ENCODE assay signal across 9 cellular contexts in genomic region chr2:192190474-192190873, GRCh38. TPM values are rescaled to one million over a fixed set of nuclear protein-coding genes. Genes with fewer than 3 reads are reported as not detected.
DNase-seq lines count a peak whose midpoint lies in the region; TF ChIP-seq lines count a peak whose summit lies in the region.
"Had no signal": no experiment of that assay in that cellular context is flagged by ENCODE, and none has a peak within 500 bp of the region (broad histone marks: within the 10 kb centered on the region; RNA-seq: fewer than 3 reads in every experiment).

No MANE protein-coding gene starts in this region.

- CTCF ChIA-PET in MCF 10A (lab: Yijun Ruan, JAX), result interaction anchor here (1.2 to 1.7 kb wide), 2 partner anchors 552 to 1394 kb away, joined by 4 to 8 read pairs; no protein-coding TSS in a partner anchor

- no peak overlapping the region for H4K8ac ChIP-seq in neuronal stem cell (ENCODE audit: low read depth, low read length)

- BruUV-seq in MCF 10A (replicated peaks; lab: Mats Ljungman, UMichigan), result no TSS peak

- POLR2A ChIA-PET in MCF 10A (lab: Yijun Ruan, JAX), result no interaction called here

- H3K4me2 ChIP-seq in neuronal stem cell (ENCODE audit: insufficient read depth, low read length, poor library complexity, severe bottlenecking), result no peak overlapping the region

- TF ChIP-seq POLR2A in breast epithelium (IDR thresholded peaks at IDR 0.05) (no peak), transverse colon (IDR thresholded peaks at IDR 0.05) (no peak), suprapubic skin (IDR thresholded peaks at IDR 0.05) (no peak)

- no peak overlapping the region for H2AK5ac ChIP-seq in neuronal stem cell (ENCODE audit: low read depth, low read length)

- in situ Hi-C loops in transverse colon (cut with MboI; ENCODE audit: low pct_ligation_motif_present in 1 of 4, low pct_unique_long_range_greater_than_20kb in 1 of 4, low sequenced_read_pairs in 3 of 4), result no loop called here

- H3K27ac ChIP-seq in breast epithelium, result no peak overlapping the region
- H3K27ac ChIP-seq in transverse colon, result no peak overlapping the region
- H3K27ac ChIP-seq in suprapubic skin, result no peak overlapping the region
- no peak overlapping the region for H3K27ac ChIP-seq in neuronal stem cell (replicated peaks; ENCODE audit: low read length)

- DNase-seq in MCF 10A (ENCODE audit: unreplicated experiment) (peak; percentile 58), breast epithelium (ENCODE audit: low spot score in 2 of 2) (no peak), NCI-H446 treated with DMSO at 0.1 percent for 48 hours (lab: John Stamatoyannopoulos, UW) (peak; percentile 13), epithelial cell of esophagus (ENCODE audit: low read depth) (peak; percentile 56), transverse colon (no peak), anterior cingulate cortex (lab: John Stamatoyannopoulos, UW) (no peak), suprapubic skin (ENCODE audit: low spot score in 2 of 2) (no peak), neuronal stem cell (ENCODE audit: low spot score) (no peak)
- DNase-seq: amygdala had no signal

- no peak overlapping the region for H2BK5ac ChIP-seq in neuronal stem cell (ENCODE audit: low read length)

- TF ChIP-seq CTCF in MCF 10A (IDR thresholded peaks at IDR 0.05; ENCODE audit: unreplicated experiment), result peak; percentile 49
- no peak for TF ChIP-seq CTCF in breast epithelium (IDR thresholded peaks at IDR 0.05)
- peak; percentile 58 for TF ChIP-seq CTCF in epithelial cell of esophagus (IDR thresholded peaks at IDR 0.05; ENCODE audit: insufficient read depth, low read depth, low read length, missing control alignments)
- peak in 3 of 5 experiments; percentile 23 to 31 (median 28) for TF ChIP-seq CTCF in transverse colon (IDR thresholded peaks at IDR 0.05)
- peak in 1 of 2 donors; percentile 12 for TF ChIP-seq CTCF in suprapubic skin (IDR thresholded peaks at IDR 0.05)

- WGBS in transverse colon (ENCODE audit: low coverage in 1 of 2), 2 donors, result 35 to 40% methylated on average over 1 of the region's 1 CpG
- 31% methylated on average over 1 of the region's 1 CpG for WGBS in suprapubic skin
- WGBS in neuronal stem cell (ENCODE audit: extremely low coverage in 2 of 2, insufficient read length in 2 of 2, insufficient replicate concordance in 1 of 2), 2 donors, result no CpG with 5 or more reads among the region's 1 CpG

- no peak overlapping the region for H3K4ac ChIP-seq in neuronal stem cell (ENCODE audit: low read length)

- H3K4me1 ChIP-seq in breast epithelium, result peaks cover 7 to 8% of the 10 kb centered on the region in 2 donors
- H3K4me1 ChIP-seq in transverse colon, result peaks cover 10 to 15% (median 14%) of the 10 kb centered on the region in 4 donors
- peaks cover 19% of the 10 kb centered on the region for H3K4me1 ChIP-seq in suprapubic skin
- peaks cover 4 to 5% of the 10 kb centered on the region in 2 donors for H3K4me1 ChIP-seq in neuronal stem cell (ENCODE audit: control insufficient read depth in 2 of 2, insufficient read depth in 1 of 2, low read depth in 1 of 2, low read length in 2 of 2)

- H3K23ac ChIP-seq in neuronal stem cell (ENCODE audit: low read depth, low read length, poor library complexity), result no peak overlapping the region

- H2BK12ac ChIP-seq in neuronal stem cell (ENCODE audit: low read length), result no peak overlapping the region

- H3K4me1 Mint-ChIP-seq in MCF 10A (ENCODE audit: insufficient read depth, unreplicated experiment), result peaks cover 5% of the 10 kb centered on the region

- H3K4me3 ChIP-seq in breast epithelium (no peak overlapping the region), epithelial cell of esophagus (ENCODE audit: low read length) (no peak overlapping the region), transverse colon (no peak overlapping the region), suprapubic skin (no peak overlapping the region), neuronal stem cell (ENCODE audit: low read length in 2 of 2) (no peak overlapping the region)

- no peaks in the 10 kb centered on the region for H3K36me3 Mint-ChIP-seq in MCF 10A (ENCODE audit: insufficient read depth, unreplicated experiment)

- H3K27me3 Mint-ChIP-seq in MCF 10A (ENCODE audit: insufficient read depth, unreplicated experiment), result peaks cover 26% of the 10 kb centered on the region

- no peaks in the 10 kb centered on the region for H3K79me1 ChIP-seq in neuronal stem cell (ENCODE audit: low read depth, low read length)

- H3K14ac ChIP-seq in neuronal stem cell (ENCODE audit: low read length), result no peak overlapping the region

- H3K9me3 ChIP-seq in breast epithelium (no peaks in the 10 kb centered on the region), transverse colon (no peaks in the 10 kb centered on the region), suprapubic skin (no peaks in the 10 kb centered on the region), neuronal stem cell (replicated peaks in 1 of 2; ENCODE audit: control insufficient read depth in 2 of 2, insufficient read depth in 1 of 2, low read depth in 1 of 2, low read length in 2 of 2) (no peaks in the 10 kb centered on the region)

- H2BK120ac ChIP-seq in neuronal stem cell (ENCODE audit: low read depth, low read length), result no peak overlapping the region

- H3K9ac ChIP-seq in neuronal stem cell (ENCODE audit: low read depth, low read length, poor library complexity), result no peak overlapping the region

- no peaks in the 10 kb centered on the region for H3K9me3 Mint-ChIP-seq in MCF 10A (ENCODE audit: unreplicated experiment)

- no peak overlapping the region for H3K4me3 Mint-ChIP-seq in MCF 10A (ENCODE audit: unreplicated experiment)

- no peak overlapping the region for H4K91ac ChIP-seq in neuronal stem cell (ENCODE audit: low read depth, low read length, poor library complexity)

- TF ChIP-seq EP300 in transverse colon (IDR thresholded peaks at IDR 0.05; ENCODE audit: low read depth) (no peak), suprapubic skin (IDR thresholded peaks at IDR 0.05) (no peak)

- H3K18ac ChIP-seq in neuronal stem cell (ENCODE audit: low read length), result no peak overlapping the region

- peaks cover 0 to 41% of the 10 kb centered on the region in 2 donors for H3K27me3 ChIP-seq in breast epithelium
- H3K27me3 ChIP-seq in transverse colon, result peaks cover 61% of the 10 kb centered on the region
- H3K27me3 ChIP-seq in suprapubic skin, result peaks cover 57% of the 10 kb centered on the region
- H3K27me3 ChIP-seq in neuronal stem cell (ENCODE audit: control insufficient read depth in 3 of 3, insufficient read depth in 3 of 3, low read depth in 1 of 3, low read length in 3 of 3), result peaks cover 3 to 23% (median 21%) of the 10 kb centered on the region in 3 experiments

- H3K36me3 ChIP-seq in breast epithelium (no peaks in the 10 kb centered on the region), transverse colon (no peaks in the 10 kb centered on the region), suprapubic skin (no peaks in the 10 kb centered on the region), neuronal stem cell (replicated peaks in 1 of 2; ENCODE audit: control insufficient read depth in 2 of 2, insufficient read depth in 2 of 2, low read length in 2 of 2) (no peaks in the 10 kb centered on the region)

- no peak overlapping the region for H3K27ac Mint-ChIP-seq in MCF 10A (ENCODE audit: low read depth, unreplicated experiment)

- no peak overlapping the region for H2BK15ac ChIP-seq in neuronal stem cell (ENCODE audit: low read length)

- intact Hi-C loops in MCF 10A (cut with micrococcal nuclease) (loop anchor here (1.0 kb wide), 1 partner anchor 96 kb away; no protein-coding TSS in a partner anchor), breast epithelium (cut with DNase I; ENCODE audit: low total_unique reads) (loop anchor here (5.0 kb wide), 1 partner anchor 162 kb away; no protein-coding TSS in a partner anchor), transverse colon (cut with DNase I; ENCODE audit: low total_unique reads) (no loop called here)

- no peak overlapping the region for H2AFZ ChIP-seq in neuronal stem cell (ENCODE audit: low read length)

RNA-seq across cellular contexts. Expression of gene TMEFF2, which starts 4.3 kb away (rescaled TPM):
- total RNA-seq in MCF 10A (2022), result not detected in 2 replicates
- under 1 TPM in 1 of 3 donors, not detected in 2; 0.32 TPM for total RNA-seq in breast epithelium
- under 1 TPM in 2 of 4 donors, not detected in 2; 0.27 to 0.32 TPM for total RNA-seq in transverse colon
- total RNA-seq in suprapubic skin, result under 1 TPM in 1 of 4 donors, not detected in 3; 0.36 TPM
- polyA plus RNA-seq in neuronal stem cell (2013, experiment 1 of 2), result 1.2 TPM
- 1.3 TPM for polyA plus RNA-seq in neuronal stem cell (2013, experiment 2 of 2)

Comparison
In these comparisons a context has a peak if more than half of its experiments do, and no peak if none do; other contexts are left out.
1. DNase-seq: peak in MCF 10A (single experiment), NCI-H446 treated with DMSO at 0.1 percent for 48 hours (single experiment) and epithelial cell of esophagus (single experiment); none in breast epithelium (0 of 2), transverse colon (single experiment), anterior cingulate cortex (0 of 58), suprapubic skin (0 of 2) and neuronal stem cell (single experiment).
2. CTCF ChIP-seq: peak in MCF 10A (single experiment), epithelial cell of esophagus (single experiment) and transverse colon (3 of 5); none in breast epithelium (0 of 3).